Comparison of ENCODE assay signal across 13 cellular contexts in genomic region chr15:60840703-60841411, GRCh38.
A peak's percentile ranks its signal among the peaks of the same experiment; 100 is the strongest.
DNase-seq lines count a peak whose midpoint lies in the region; ATAC-seq, FAIRE-seq and TF ChIP-seq lines count a peak whose summit lies in the region.
"Had no signal": no experiment of that assay in that cellular context is flagged by ENCODE, and none has a peak within 500 bp of the region (broad histone marks: within the 10 kb centered on the region; RNA-seq: fewer than 3 reads in every experiment).

No MANE protein-coding gene starts in this region.

- FAIRE-seq in D721Med (lab: Jason Lieb, UNC), result no peak
- FAIRE-seq: A204.1, GM12892 had no signal

- peaks cover 81% of the 10 kb centered on the region for H3K4me1 Mint-ChIP-seq in activated CD4-positive, alpha-beta T cell treated with anti-CD3 and anti-CD28 coated beads for 36 hours
- peaks cover 76% of the 10 kb centered on the region for H3K4me1 Mint-ChIP-seq in activated T-cell treated with anti-CD3 and anti-CD28 coated beads, Interleukin-2, amount 50 U/mL, for 72 hours (ENCODE audit: low read depth)
- peaks cover 91% of the 10 kb centered on the region for H3K4me1 Mint-ChIP-seq in stimulated activated naive CD8-positive, alpha-beta T cell treated with anti-CD3 and anti-CD28 coated beads, Interleukin-15, Interleukin-2, amounts not matched to agents 100 ng/mL and 50 ng/mL, for 24 hours (ENCODE audit: low read depth)
- H3K4me1 Mint-ChIP-seq: naive B cell had no signal

- no peaks in the 10 kb centered on the region for H3K27me3 ChIP-seq in left lung
- H3K27me3 ChIP-seq: colonic mucosa had no signal

- H3K27ac ChIP-seq in left lung, result peak overlapping the region in 1 of 2 donors; percentile 39
- H3K27ac ChIP-seq: colonic mucosa had no signal

- no peaks in the 10 kb centered on the region for H3K9me3 Mint-ChIP-seq in activated CD4-positive, alpha-beta T cell treated with anti-CD3 and anti-CD28 coated beads for 36 hours (ENCODE audit: low read depth)
- H3K9me3 Mint-ChIP-seq in activated T-cell treated with anti-CD3 and anti-CD28 coated beads, Interleukin-2, amount 50 U/mL, for 72 hours, result no peaks in the 10 kb centered on the region
- no peaks in the 10 kb centered on the region for H3K9me3 Mint-ChIP-seq in stimulated activated naive CD8-positive, alpha-beta T cell treated with anti-CD3 and anti-CD28 coated beads, Interleukin-15, Interleukin-2, amounts not matched to agents 100 ng/mL and 50 ng/mL, for 24 hours
- H3K9me3 Mint-ChIP-seq: naive B cell had no signal

- H3K4me3 Mint-ChIP-seq in activated CD4-positive, alpha-beta T cell treated with anti-CD3 and anti-CD28 coated beads for 36 hours, result peak overlapping the region; percentile 60
- H3K4me3 Mint-ChIP-seq in activated T-cell treated with anti-CD3 and anti-CD28 coated beads, Interleukin-2, amount 50 U/mL, for 72 hours, result peak overlapping the region; percentile 69
- peak overlapping the region; percentile 70 for H3K4me3 Mint-ChIP-seq in stimulated activated naive CD8-positive, alpha-beta T cell treated with anti-CD3 and anti-CD28 coated beads, Interleukin-15, Interleukin-2, amounts not matched to agents 100 ng/mL and 50 ng/mL, for 24 hours
- H3K4me3 Mint-ChIP-seq: naive B cell had no signal

- H3K27ac Mint-ChIP-seq in activated CD4-positive, alpha-beta T cell treated with anti-CD3 and anti-CD28 coated beads for 36 hours, result peak overlapping the region; percentile 62
- H3K27ac Mint-ChIP-seq in activated T-cell treated with anti-CD3 and anti-CD28 coated beads, Interleukin-2, amount 50 U/mL, for 72 hours, result no peak overlapping the region
- peak overlapping the region; percentile 76 for H3K27ac Mint-ChIP-seq in stimulated activated naive CD8-positive, alpha-beta T cell treated with anti-CD3 and anti-CD28 coated beads, Interleukin-15, Interleukin-2, amounts not matched to agents 100 ng/mL and 50 ng/mL, for 24 hours
- H3K27ac Mint-ChIP-seq: naive B cell had no signal

- intact Hi-C loops in activated CD4-positive, alpha-beta T cell treated with anti-CD3 and anti-CD28 coated beads for 36 hours (cut with DNase I, micrococcal nuclease), result loop anchor here (5.0 kb wide), 2 partner anchors 76 to 144 kb away; no protein-coding TSS in a partner anchor
- intact Hi-C loops in left lung (cut with DNase I), result no loop called here

- ATAC-seq in activated CD4-positive, alpha-beta T cell treated with anti-CD3 and anti-CD28 coated beads for 36 hours, result peak; percentile 55
- ATAC-seq in activated T-cell treated with anti-CD3 and anti-CD28 coated beads, Interleukin-2, amount 50 U/mL, for 72 hours (replicated peaks in 1 of 2), result peak; percentile 55 to 58
- ATAC-seq in left lung (peak; percentile 69), left lobe of liver (no peak)

- DNase-seq in activated CD4-positive, alpha-beta T cell treated with anti-CD3 and anti-CD28 coated beads for 36 hours, result peak; percentile 76
- no peak for DNase-seq in activated CD4-positive, alpha-beta T cell treated with anti-CD3 and anti-CD28 coated beads, Interleukin-2, amount 50 U/mL, for 4 hours
- peak; percentile 64 to 71 for DNase-seq in activated T-cell treated with anti-CD3 and anti-CD28 coated beads, Interleukin-2, amount 50 U/mL, for 72 hours
- DNase-seq in left lung (no peak), left lobe of liver (ENCODE audit: low spot score) (no peak), inferior parietal cortex (ENCODE audit: extremely low spot score) (no peak), D721Med (ENCODE audit: insufficient read length, low spot score) (no peak)
- DNase-seq: colonic mucosa, naive B cell, NCI-H1436 treated with DMSO at 0.1 percent for 48 hours had no signal

- H3K9me3 ChIP-seq in left lung, result no peaks in the 10 kb centered on the region
- H3K9me3 ChIP-seq: colonic mucosa had no signal

- H3K36me3 Mint-ChIP-seq in activated CD4-positive, alpha-beta T cell treated with anti-CD3 and anti-CD28 coated beads for 36 hours (ENCODE audit: low read depth), result no peaks in the 10 kb centered on the region
- H3K36me3 Mint-ChIP-seq in activated T-cell treated with anti-CD3 and anti-CD28 coated beads, Interleukin-2, amount 50 U/mL, for 72 hours (ENCODE audit: insufficient read depth in 2 of 2), result no peaks in the 10 kb centered on the region
- peaks cover 3% of the 10 kb centered on the region for H3K36me3 Mint-ChIP-seq in stimulated activated naive CD8-positive, alpha-beta T cell treated with anti-CD3 and anti-CD28 coated beads, Interleukin-15, Interleukin-2, amounts not matched to agents 100 ng/mL and 50 ng/mL, for 24 hours (ENCODE audit: low read depth)
- H3K36me3 Mint-ChIP-seq: naive B cell had no signal

- no peak overlapping the region for H3K4me3 ChIP-seq in left lung
- H3K4me3 ChIP-seq: colonic mucosa had no signal

- CTCF ChIA-PET in activated CD4-positive, alpha-beta T cell treated with anti-CD3 and anti-CD28 coated beads for 36 hours (lab: Charles Lee), result interaction anchor here (0.7 to 1.6 kb wide), 11 partner anchors 12 to 479 kb away, joined by 3 to 8 read pairs (median 4); no protein-coding TSS in a partner anchor

- H3K36me3 ChIP-seq in left lung, result no peaks in the 10 kb centered on the region
- H3K36me3 ChIP-seq: colonic mucosa had no signal

- POLR2A ChIA-PET in activated CD4-positive, alpha-beta T cell treated with anti-CD3 and anti-CD28 coated beads for 36 hours (lab: Charles Lee), result interaction anchor here (0.5 to 1.4 kb wide), 5 partner anchors 14 to 347 kb away, joined by 3 to 6 read pairs (median 3); no protein-coding TSS in a partner anchor

- no peaks in the 10 kb centered on the region for H3K4me1 ChIP-seq in left lung
- H3K4me1 ChIP-seq: colonic mucosa had no signal

- TF ChIP-seq CTCF in left lung (IDR thresholded peaks at IDR 0.05) (no peak), D721Med (IDR thresholded peaks at IDR 0.05; ENCODE audit: insufficient read depth, missing control alignments) (no peak)

- peaks cover 2% of the 10 kb centered on the region for H3K27me3 Mint-ChIP-seq in activated CD4-positive, alpha-beta T cell treated with anti-CD3 and anti-CD28 coated beads for 36 hours
- H3K27me3 Mint-ChIP-seq in activated T-cell treated with anti-CD3 and anti-CD28 coated beads, Interleukin-2, amount 50 U/mL, for 72 hours (ENCODE audit: low read depth), result peaks cover 21% of the 10 kb centered on the region
- no peaks in the 10 kb centered on the region for H3K27me3 Mint-ChIP-seq in stimulated activated naive CD8-positive, alpha-beta T cell treated with anti-CD3 and anti-CD28 coated beads, Interleukin-15, Interleukin-2, amounts not matched to agents 100 ng/mL and 50 ng/mL, for 24 hours

Comparison
In these comparisons a context has a peak if more than half of its experiments do, and no peak if none do; other contexts are left out.
1. DNase-seq: peak in activated CD4-positive, alpha-beta T cell treated with anti-CD3 and anti-CD28 coated beads for 36 hours (single experiment) and activated T-cell treated with anti-CD3 and anti-CD28 coated beads, Interleukin-2, amount 50 U/mL, for 72 hours (2 of 2); none in activated CD4-positive, alpha-beta T cell treated with anti-CD3 and anti-CD28 coated beads, Interleukin-2, amount 50 U/mL, for 4 hours (0 of 2), left lung (0 of 2), left lobe of liver (single experiment), inferior parietal cortex (single experiment) and D721Med (single experiment).
2. intact Hi-C loops: an anchor here in activated CD4-positive, alpha-beta T cell treated with anti-CD3 and anti-CD28 coated beads for 36 hours (5.0 kb wide); none called in left lung.
3. Peak in every context shown above with its lines, with median percentiles within 50 percentile points of each other: H3K4me3 Mint-ChIP-seq.